Comparison of ENCODE assay signal across 11 cellular contexts in the genomic region with DNA sequence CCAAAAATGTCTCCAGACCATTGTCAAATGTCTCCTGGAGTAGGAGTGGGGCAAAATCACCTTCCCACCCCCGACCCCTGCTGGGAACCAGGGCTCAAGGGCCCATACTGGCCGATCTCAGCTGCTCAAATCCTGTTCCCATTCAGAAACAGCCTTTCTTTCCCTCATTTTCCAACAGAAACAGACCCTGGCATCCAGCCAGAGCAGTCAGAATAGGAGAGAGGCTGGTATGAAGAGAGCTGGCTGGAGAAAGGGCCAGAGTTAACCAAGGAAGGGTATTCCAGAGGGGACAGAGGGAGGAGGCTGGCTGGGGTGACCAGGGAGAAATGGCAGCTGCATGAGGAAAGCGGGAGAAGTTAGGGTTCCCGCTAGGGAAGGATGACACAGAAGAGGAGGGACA.
DNase-seq lines count a peak whose midpoint lies in the region; ATAC-seq and TF ChIP-seq lines count a peak whose summit lies in the region.
"Had no signal": no experiment of that assay in that cellular context is flagged by ENCODE, and none has a peak within 500 bp of the region (broad histone marks: within the 10 kb centered on the region; RNA-seq: fewer than 3 reads in every experiment).

No MANE protein-coding gene starts in this region.

- H3K9me3 ChIP-seq in T-helper 17 cell (ENCODE audit: control insufficient read depth, low read length, poor library complexity, severe bottlenecking): no peaks in the 10 kb centered on the region
- H3K9me3 ChIP-seq in smooth muscle cell (replicated peaks; ENCODE audit: low read depth): no peaks in the 10 kb centered on the region
- no peaks in the 10 kb centered on the region for H3K9me3 ChIP-seq in CD8-positive, alpha-beta T cell (ENCODE audit: low read length)
- H3K9me3 ChIP-seq: ascending aorta had no signal

- CTCF ChIA-PET in CD8-positive, alpha-beta T cell (lab: Charles Lee): no interaction called here

- peaks cover 37% of the 10 kb centered on the region for H3K4me1 Mint-ChIP-seq in T-helper 17 cell
- peaks cover 37% of the 10 kb centered on the region for H3K4me1 Mint-ChIP-seq in CD8-positive, alpha-beta T cell (ENCODE audit: low read depth)

- H3K4me3 Mint-ChIP-seq in T-helper 17 cell: no peak overlapping the region
- no peak overlapping the region for H3K4me3 Mint-ChIP-seq in CD8-positive, alpha-beta T cell

- peaks cover 91% of the 10 kb centered on the region for H4K20me1 ChIP-seq in smooth muscle cell (ENCODE audit: low read depth)

- H3K4me2 ChIP-seq in smooth muscle cell: no peak overlapping the region

- DNase-seq in NCI-H345 (lab: John Stamatoyannopoulos, UW) (peak; percentile 37), NCI-H345 treated with DMSO at 0.1 percent for 48 hours (lab: John Stamatoyannopoulos, UW; ENCODE audit: unreplicated experiment) (no peak), T-helper 17 cell (no peak), head of caudate nucleus (peak in 39 of 42 donors; percentile 15 to 79 (median 54)), smooth muscle cell (lab: John Stamatoyannopoulos, UW; ENCODE audit: unreplicated experiment) (peak; percentile 9), NCI-H187 treated with DMSO at 0.1 percent for 48 hours (lab: John Stamatoyannopoulos, UW) (no peak)
- DNase-seq in CD8-positive, alpha-beta T cell: no peak
- DNase-seq: NCI-H510A treated with DMSO at 0.1 percent for 48 hours, Right ventricle myocardium superior had no signal

- no peak overlapping the region for H3K4me3 ChIP-seq in smooth muscle cell
- H3K4me3 ChIP-seq in CD8-positive, alpha-beta T cell (ENCODE audit: low read depth, low read length): no peak overlapping the region
- H3K4me3 ChIP-seq: ascending aorta had no signal

- H3K27ac ChIP-seq in smooth muscle cell (ENCODE audit: low read depth): no peak overlapping the region
- H3K27ac ChIP-seq in CD8-positive, alpha-beta T cell (ENCODE audit: low read depth, low read length): no peak overlapping the region

- no peaks in the 10 kb centered on the region for H3K9me3 Mint-ChIP-seq in CD8-positive, alpha-beta T cell

- peaks cover 3% of the 10 kb centered on the region for H3K36me3 Mint-ChIP-seq in T-helper 17 cell (ENCODE audit: low read depth)
- no peaks in the 10 kb centered on the region for H3K36me3 Mint-ChIP-seq in CD8-positive, alpha-beta T cell

- H3F3A ChIP-seq in smooth muscle cell (ENCODE audit: low read depth): no peaks in the 10 kb centered on the region

- TF ChIP-seq CTCF in smooth muscle cell (IDR thresholded peaks at IDR 0.05; ENCODE audit: borderline replicate concordance, insufficient read depth, poor library complexity, severe bottlenecking): no peak
- no peak for TF ChIP-seq CTCF in CD8-positive, alpha-beta T cell (IDR thresholded peaks at IDR 0.05)

- WGBS in smooth muscle cell (ENCODE audit: low lambda C conversion rate): 78% methylated on average over 4 of the region's 4 CpGs

- H3K36me3 ChIP-seq in smooth muscle cell (ENCODE audit: low read depth): no peaks in the 10 kb centered on the region
- no peaks in the 10 kb centered on the region for H3K36me3 ChIP-seq in CD8-positive, alpha-beta T cell (ENCODE audit: insufficient read depth, low read length)
- H3K36me3 ChIP-seq: ascending aorta had no signal

- no peak overlapping the region for H3K9ac ChIP-seq in smooth muscle cell (ENCODE audit: low read depth)

- H3K4me1 ChIP-seq in smooth muscle cell (ENCODE audit: low read depth): peaks cover 6% of the 10 kb centered on the region
- H3K4me1 ChIP-seq in CD8-positive, alpha-beta T cell (ENCODE audit: insufficient read depth, low read length): peaks cover 7% of the 10 kb centered on the region

- H3K79me2 ChIP-seq in smooth muscle cell (ENCODE audit: low read depth): no peaks in the 10 kb centered on the region

- H2AFZ ChIP-seq in smooth muscle cell (ENCODE audit: low read depth): no peak overlapping the region

- POLR2A ChIA-PET in CD8-positive, alpha-beta T cell (lab: Charles Lee): no interaction called here

- ATAC-seq in T-helper 17 cell: no peak
- ATAC-seq in GM21576 (IDR thresholded peaks at IDR 0.05; ENCODE audit: unreplicated experiment): no peak
- no peak for ATAC-seq in CD8-positive, alpha-beta T cell

- H3K27ac Mint-ChIP-seq in T-helper 17 cell: peak overlapping the region; percentile 71
- no peak overlapping the region for H3K27ac Mint-ChIP-seq in CD8-positive, alpha-beta T cell

- intact Hi-C loops in head of caudate nucleus (cut with DNase I): no loop called here
- intact Hi-C loops in CD8-positive, alpha-beta T cell (cut with DNase I, micrococcal nuclease): no loop called here

- no peaks in the 10 kb centered on the region for H3K27me3 ChIP-seq in smooth muscle cell (ENCODE audit: low read depth)
- H3K27me3 ChIP-seq in CD8-positive, alpha-beta T cell (ENCODE audit: insufficient read depth, low read length): no peaks in the 10 kb centered on the region
- H3K27me3 ChIP-seq: ascending aorta had no signal

- H3K27me3 Mint-ChIP-seq in T-helper 17 cell: no peaks in the 10 kb centered on the region
- no peaks in the 10 kb centered on the region for H3K27me3 Mint-ChIP-seq in CD8-positive, alpha-beta T cell (ENCODE audit: low read depth)

Comparison
In these comparisons a context has a peak if more than half of its experiments do, and no peak if none do; other contexts are left out.
1. DNase-seq: peak in NCI-H345 (single experiment), head of caudate nucleus (39 of 42) and smooth muscle cell (single experiment); none in NCI-H345 treated with DMSO at 0.1 percent for 48 hours (single experiment), T-helper 17 cell (0 of 3), NCI-H187 treated with DMSO at 0.1 percent for 48 hours (single experiment) and CD8-positive, alpha-beta T cell (0 of 7).